ENCODE assay signal across 8 cellular contexts in genomic region chr19:1223018-1223855, GRCh38. TPM values are rescaled to one million over a fixed set of nuclear protein-coding genes. Genes with fewer than 3 reads are reported as not detected.
DNase-seq lines count a peak whose midpoint lies in the region; ATAC-seq and TF ChIP-seq lines count a peak whose summit lies in the region.

No MANE protein-coding gene starts in this region.

- peaks cover 0 to 2% (median 0%) of the 10 kb centered on the region in 3 donors for H3K27me3 Mint-ChIP-seq in CD14-positive monocyte (ENCODE audit: low read depth in 3 of 3)
- no peaks in the 10 kb centered on the region for H3K27me3 Mint-ChIP-seq in activated naive CD8-positive, alpha-beta T cell treated with anti-CD3 and anti-CD28 coated beads, Interleukin-2, amount 50 U/mL, for 24 hours

- no peak overlapping the region for H3K4me2 ChIP-seq in HCT116 (ENCODE audit: low read length)

- H3K27ac ChIP-seq in HCT116 (ENCODE audit: low read depth, low read length) (peak overlapping the region; percentile 30; the same call in 1 of the 2 replicates), liver (ENCODE audit: low read depth in 1 of 2, low read length in 2 of 2) (no peak overlapping the region), upper lobe of right lung (no peak overlapping the region)

- no peaks in the 10 kb centered on the region for H3K4me1 Mint-ChIP-seq in CD14-positive monocyte
- no peaks in the 10 kb centered on the region for H3K4me1 Mint-ChIP-seq in activated naive CD8-positive, alpha-beta T cell treated with anti-CD3 and anti-CD28 coated beads, Interleukin-2, amount 50 U/mL, for 24 hours

- peak overlapping the region in 2 of 7 donors; percentile 33 to 35 for H3K27ac Mint-ChIP-seq in CD14-positive monocyte
- H3K27ac Mint-ChIP-seq in activated naive CD8-positive, alpha-beta T cell treated with anti-CD3 and anti-CD28 coated beads, Interleukin-2, amount 50 U/mL, for 24 hours: no peak overlapping the region

- TF ChIP-seq RAD21 in HCT116 (IDR thresholded peaks at IDR 0.05; ENCODE audit: low read depth) (peak; percentile 62), liver (IDR thresholded peaks at IDR 0.05) (peak in 1 of 2 donors; percentile 46)

- H3K9me3 ChIP-seq in HCT116 (ENCODE audit: control insufficient read depth in 1 of 2, insufficient read depth in 1 of 2, low read depth in 1 of 2, low read length in 2 of 2) (no peaks in the 10 kb centered on the region), liver (ENCODE audit: control insufficient read depth in 4 of 4, low read length in 3 of 4) (no peaks in the 10 kb centered on the region), upper lobe of right lung (no peaks in the 10 kb centered on the region)

- no peaks in the 10 kb centered on the region for H4K20me1 ChIP-seq in HCT116 (ENCODE audit: insufficient read depth)

- H3K4me1 ChIP-seq in HCT116 (ENCODE audit: control insufficient read depth in 1 of 2, insufficient read depth in 2 of 2, low read length in 2 of 2) (peaks cover 14 to 24% of the 10 kb centered on the region in 2 experiments), liver (ENCODE audit: control insufficient read depth in 4 of 4, insufficient read depth in 4 of 4, low read length in 3 of 4) (peaks cover 0 to 5% (median 3%) of the 10 kb centered on the region in 4 donors), upper lobe of right lung (no peaks in the 10 kb centered on the region)

- intact Hi-C loops in CD14-positive monocyte (cut with micrococcal nuclease): no loop called here
- intact Hi-C loops in HCT116 (cut with micrococcal nuclease): no loop called here
- intact Hi-C loops in upper lobe of right lung (cut with DNase I): no loop called here

- ATAC-seq in HCT116: peak; percentile 51
- no peak for ATAC-seq in activated naive CD8-positive, alpha-beta T cell treated with anti-CD3 and anti-CD28 coated beads, Interleukin-2, amount 50 U/mL, for 24 hours
- no peak for ATAC-seq in upper lobe of right lung
- ATAC-seq in HG02840 (IDR thresholded peaks at IDR 0.05; ENCODE audit: low FRiP score, unreplicated experiment): no peak
- no peak for ATAC-seq in GM18517 (IDR thresholded peaks at IDR 0.05; ENCODE audit: unreplicated experiment)

- POLR2A ChIA-PET in HCT116 (lab: Charles Lee): no interaction called here

- H3K36me3 ChIP-seq in HCT116 (ENCODE audit: control insufficient read depth in 1 of 2, insufficient read depth in 2 of 2, low read length in 2 of 2) (peaks cover 2 to 6% of the 10 kb centered on the region in 2 experiments; a peak in 2 of 4 replicates), liver (ENCODE audit: control insufficient read depth in 4 of 4, insufficient read depth in 3 of 4, low read depth in 1 of 4, low read length in 3 of 4) (peaks cover 0 to 34% (median 13%) of the 10 kb centered on the region in 4 donors), upper lobe of right lung (peaks cover 70% of the 10 kb centered on the region)

- peaks cover 17 to 40% of the 10 kb centered on the region in 2 donors for H3K36me3 Mint-ChIP-seq in CD14-positive monocyte
- H3K36me3 Mint-ChIP-seq in activated naive CD8-positive, alpha-beta T cell treated with anti-CD3 and anti-CD28 coated beads, Interleukin-2, amount 50 U/mL, for 24 hours (ENCODE audit: low read depth): no peaks in the 10 kb centered on the region

- TF ChIP-seq POLR2A in HCT116 (IDR thresholded peaks at IDR 0.05; ENCODE audit: borderline replicate concordance, extremely low read depth, insufficient read depth, insufficient read length): no peak

- RAD21 ChIA-PET in HCT116 (lab: Charles Lee; ENCODE audit: low non-redundant PET in 1 of 2, low total read pairs in 2 of 2, uncharacterized antibody in 2 of 2, unreplicated experiment in 2 of 2): no interaction called here

- H3K9me3 Mint-ChIP-seq in CD14-positive monocyte: peaks cover 0 to 9% (median 2%) of the 10 kb centered on the region in 7 donors
- H3K9me3 Mint-ChIP-seq in activated naive CD8-positive, alpha-beta T cell treated with anti-CD3 and anti-CD28 coated beads, Interleukin-2, amount 50 U/mL, for 24 hours: no peaks in the 10 kb centered on the region

- no peak overlapping the region for H3K4me3 ChIP-seq in HCT116 (replicated peaks in 1 of 2; ENCODE audit: low read depth in 1 of 2, low read length in 2 of 2)
- no peak overlapping the region for H3K4me3 ChIP-seq in liver (ENCODE audit: low read depth in 1 of 3, low read length in 3 of 3)
- H3K4me3 ChIP-seq in upper lobe of right lung: no peak overlapping the region

- TF ChIP-seq CTCF in CD14-positive monocyte (IDR thresholded peaks at IDR 0.05) (peak; percentile 56), HCT116 (IDR thresholded peaks at IDR 0.05 in 2 of 3, conservative IDR thresholded peaks at IDR 0.05 in 1 of 3; ENCODE audit: borderline replicate concordance in 1 of 3, insufficient read depth in 1 of 3, low read depth in 2 of 3, low read length in 2 of 3) (peak; percentile 36 to 72 (median 68); a peak in 5 of 6 replicates), liver (IDR thresholded peaks at IDR 0.05; ENCODE audit: low read depth, low read length, missing input control) (peak; percentile 24), upper lobe of right lung (IDR thresholded peaks at IDR 0.05) (no peak)

- no peak overlapping the region for H2AFZ ChIP-seq in HCT116 (ENCODE audit: low read depth, low read length, poor library complexity, severe bottlenecking)

- no TSS peak for BruUV-seq in HCT116 (replicated peaks; lab: Mats Ljungman, UMichigan)

- H3K9me2 ChIP-seq in HCT116 (ENCODE audit: insufficient read depth): no peaks in the 10 kb centered on the region

- DNase-seq in CD14-positive monocyte (ENCODE audit: low spot score) (no peak), HCT116 (ENCODE audit: low read depth, low spot score) (no peak), upper lobe of right lung (no peak), nucleus accumbens (lab: John Stamatoyannopoulos, UW) (no peak)
- DNase-seq in activated naive CD8-positive, alpha-beta T cell treated with anti-CD3 and anti-CD28 coated beads, Interleukin-2, amount 50 U/mL, for 24 hours: peak; percentile 47

- peaks cover 20% of the 10 kb centered on the region for H3K79me2 ChIP-seq in HCT116 (ENCODE audit: insufficient read depth, low read length)

- CTCF ChIA-PET in HCT116 (lab: Charles Lee): interaction anchor here (0.6 to 2.4 kb wide), 2 partner anchors 38 to 110 kb away, joined by 3 to 8 read pairs; no protein-coding TSS in a partner anchor

- H3K4me3 Mint-ChIP-seq in CD14-positive monocyte: no peak overlapping the region
- H3K4me3 Mint-ChIP-seq in activated naive CD8-positive, alpha-beta T cell treated with anti-CD3 and anti-CD28 coated beads, Interleukin-2, amount 50 U/mL, for 24 hours: no peak overlapping the region

- WGBS in liver: 87% methylated on average over 48 of the region's 48 CpGs

- no peak overlapping the region for H3K9ac ChIP-seq in HCT116 (ENCODE audit: low read length)
- no peak overlapping the region for H3K9ac ChIP-seq in liver (ENCODE audit: low read depth in 1 of 2, low read length in 2 of 2)

- no peaks in the 10 kb centered on the region for H3K27me3 ChIP-seq in HCT116 (ENCODE audit: insufficient read depth, low read length)
- H3K27me3 ChIP-seq in liver (ENCODE audit: control insufficient read depth in 4 of 4, insufficient read depth in 4 of 4, low read length in 3 of 4): no peaks in the 10 kb centered on the region
- H3K27me3 ChIP-seq in upper lobe of right lung: no peaks in the 10 kb centered on the region

TF ChIP-seq in HCT116, 20 proteins besides CTCF, POLR2A, EP300 and RAD21 (continues in another document):
- no peak for TF ChIP-seq EZH2 (IDR thresholded peaks at IDR 0.05)
- no peak for TF ChIP-seq SRF (IDR thresholded peaks at IDR 0.05; ENCODE audit: low read depth)

TF ChIP-seq in liver, 16 proteins besides CTCF, POLR2A, EP300 and RAD21 (continues in another document):
- TF ChIP-seq HNF4A (conservative IDR thresholded peaks at IDR 0.05) (no peak), HNF4G (IDR thresholded peaks at IDR 0.05) (no peak), EGR1 (IDR thresholded peaks at IDR 0.05; ENCODE audit: low read depth in 2 of 2) (no peak), RXRA (IDR thresholded peaks at IDR 0.05) (no peak), FOXA2 (IDR thresholded peaks at IDR 0.05) (no peak), SP1 (IDR thresholded peaks at IDR 0.05) (no peak)
- TF ChIP-seq, protein P1, sequence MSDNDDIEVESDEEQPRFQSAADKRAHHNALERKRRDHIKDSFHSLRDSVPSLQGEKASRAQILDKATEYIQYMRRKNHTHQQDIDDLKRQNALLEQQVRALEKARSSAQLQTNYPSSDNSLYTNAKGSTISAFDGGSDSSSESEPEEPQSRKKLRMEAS (IDR thresholded peaks at IDR 0.05): no peak
- TF ChIP-seq, protein P2, sequence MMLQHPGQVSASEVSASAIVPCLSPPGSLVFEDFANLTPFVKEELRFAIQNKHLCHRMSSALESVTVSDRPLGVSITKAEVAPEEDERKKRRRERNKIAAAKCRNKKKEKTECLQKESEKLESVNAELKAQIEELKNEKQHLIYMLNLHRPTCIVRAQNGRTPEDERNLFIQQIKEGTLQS (IDR thresholded peaks at IDR 0.05): no peak

RNA-seq across cellular contexts. Expression of gene CBARP, which starts 14.6 kb away (rescaled TPM):
- polyA plus RNA-seq in CD14-positive monocyte (not detected), liver (under 1 TPM in 1 of 2 donors, not detected in 1; 0.06 TPM)
- total RNA-seq in HCT116 (2021; ENCODE audit: unreplicated experiment) (23.8 TPM), liver (under 1 TPM; 0.05 to 0.25 TPM), upper lobe of right lung (1.0 TPM)
- 11.1 and 11.8 TPM in 2 replicates for polyA plus RNA-seq in HCT116 (2012)

RNA-seq across cellular contexts. Expression of gene STK11, which starts 17.7 kb away (rescaled TPM):
- 10 to 100 TPM in 1 of 2 donors, 1 to 10 TPM in 1; 6.2 to 15.4 TPM for polyA plus RNA-seq in CD14-positive monocyte
- 86.9 TPM for total RNA-seq in HCT116 (2021; ENCODE audit: unreplicated experiment)
- polyA plus RNA-seq in HCT116 (2012): 67.3 and 71.4 TPM in 2 replicates
- total RNA-seq in liver: 100 to 1,000 TPM in 1 of 2 donors, 10 to 100 TPM in 1; 40.6 to 126 TPM
- 10 to 100 TPM in 1 of 2 donors, 1 to 10 TPM in 1; 3.0 to 30.3 TPM for polyA plus RNA-seq in liver
- total RNA-seq in upper lobe of right lung: 51.8 TPM

RNA-seq across cellular contexts. Expression of gene ATP5F1D, which starts 18.3 kb away (rescaled TPM):
- 100 to 1,000 TPM; 143 to 160 TPM for polyA plus RNA-seq in CD14-positive monocyte
- total RNA-seq in HCT116 (2021; ENCODE audit: unreplicated experiment): 428 TPM
- polyA plus RNA-seq in HCT116 (2012): 468 and 508 TPM in 2 replicates
- 10 to 100 TPM; 20.2 to 44.5 TPM for total RNA-seq in liver
- polyA plus RNA-seq in liver: 100 to 1,000 TPM; 246 to 315 TPM
- 126 TPM for total RNA-seq in upper lobe of right lung

RNA-seq across cellular contexts. Expression of gene MIDN, which starts 25.1 kb away (rescaled TPM):
- polyA plus RNA-seq in CD14-positive monocyte: 10 to 100 TPM in 1 of 2 donors, 1 to 10 TPM in 1; 5.6 to 11.0 TPM
- 146 TPM for total RNA-seq in HCT116 (2021; ENCODE audit: unreplicated experiment)
- polyA plus RNA-seq in HCT116 (2012): 63.2 and 79.4 TPM in 2 replicates
- total RNA-seq in liver: 10 to 100 TPM in 1 of 2 donors, 1 to 10 TPM in 1; 9.1 to 22.9 TPM
- polyA plus RNA-seq in liver: 10 to 100 TPM in 1 of 2 donors, 1 to 10 TPM in 1; 2.9 to 14.6 TPM
- 135 TPM for total RNA-seq in upper lobe of right lung

RNA-seq across cellular contexts. Expression of gene CIRBP, which starts 45.9 kb away (rescaled TPM):
- polyA plus RNA-seq in CD14-positive monocyte (10 to 100 TPM; 39.6 to 51.1 TPM), liver (100 to 1,000 TPM in 1 of 2 donors, 10 to 100 TPM in 1; 41.1 to 113 TPM)
- total RNA-seq in HCT116 (2021; ENCODE audit: unreplicated experiment) (276 TPM), liver (100 to 1,000 TPM in 1 of 2 donors, 10 to 100 TPM in 1; 80.5 to 135 TPM), upper lobe of right lung (322 TPM)
- polyA plus RNA-seq in HCT116 (2012): 398 and 405 TPM in 2 replicates

Comparison
In these comparisons a context has a peak if more than half of its experiments do, and no peak if none do; other contexts are left out.
1. RNA of gene CBARP, which starts 14.6 kb away (total RNA-seq): 23.8 TPM in HCT116 (single experiment); 1.0 TPM in upper lobe of right lung (single experiment) and 0.05 to 0.25 TPM in liver; every median in the first group is over 10 times any median in the second.